9 cellular contexts compared by ENCODE assay signal in genomic region chr16:89122322-89122831, GRCh38. TPM values are rescaled to one million over a fixed set of nuclear protein-coding genes. Genes with fewer than 3 reads are reported as not detected.
DNase-seq lines count a peak whose midpoint lies in the region; ATAC-seq and TF ChIP-seq lines count a peak whose summit lies in the region.
"Had no signal": no experiment of that assay in that cellular context is flagged by ENCODE, and none has a peak within 500 bp of the region (broad histone marks: within the 10 kb centered on the region; RNA-seq: fewer than 3 reads in every experiment).

No MANE protein-coding gene starts in this region.

- no peak overlapping the region for H3K4me3 ChIP-seq in HCT116 (replicated peaks in 1 of 2; ENCODE audit: low read depth in 1 of 2, low read length in 2 of 2)

- no peak overlapping the region for H3K9ac ChIP-seq in HCT116 (ENCODE audit: low read length)

- no peaks in the 10 kb centered on the region for H3K9me3 Mint-ChIP-seq in endothelial cell (ENCODE audit: unreplicated experiment)

- RAD21 ChIA-PET in HCT116 (lab: Charles Lee; ENCODE audit: low non-redundant PET in 1 of 2, low total read pairs in 2 of 2, uncharacterized antibody in 2 of 2, unreplicated experiment in 2 of 2), result no interaction called here

- no peaks in the 10 kb centered on the region for H3K4me1 ChIP-seq in HCT116 (ENCODE audit: control insufficient read depth in 1 of 2, insufficient read depth in 2 of 2, low read length in 2 of 2)

- DNase-seq in HCT116 (ENCODE audit: low read depth, low spot score), result no peak
- peak; percentile 92 for DNase-seq in NCI-H510A treated with DMSO at 0.1 percent for 48 hours (lab: John Stamatoyannopoulos, UW)
- peak; percentile 65 for DNase-seq in activated naive CD4-positive, alpha-beta T cell treated with anti-CD3 and anti-CD28 coated beads, Interleukin-2, amount 50 U/mL, for 16 hours
- DNase-seq in stimulated activated CD4-positive, alpha-beta T cell treated with anti-CD3 and anti-CD28 coated beads, Interleukin-4, amount 100 ng/mL, for 24 hours, result peak; percentile 49
- DNase-seq in iPS-NIHi7 (ENCODE audit: extremely low spot score), result no peak
- DNase-seq in endothelial cell (ENCODE audit: low spot score), result no peak

- intact Hi-C loops in HCT116 (cut with micrococcal nuclease), result no loop called here

- no TSS peak for BruUV-seq in HCT116 (replicated peaks; lab: Mats Ljungman, UMichigan)

- CTCF ChIA-PET in HCT116 (lab: Charles Lee), result no interaction called here

- H2AFZ ChIP-seq in HCT116 (ENCODE audit: low read depth, low read length, poor library complexity, severe bottlenecking), result no peak overlapping the region

- no peaks in the 10 kb centered on the region for H3K27me3 ChIP-seq in HCT116 (ENCODE audit: insufficient read depth, low read length)

- peaks cover 25% of the 10 kb centered on the region for H3K36me3 Mint-ChIP-seq in endothelial cell (ENCODE audit: low read depth, unreplicated experiment)

- H3K9me3 ChIP-seq in HCT116 (ENCODE audit: control insufficient read depth in 1 of 2, insufficient read depth in 1 of 2, low read depth in 1 of 2, low read length in 2 of 2), result peaks cover 7% of the 10 kb centered on the region in 2 experiments; a peak in 2 of 4 replicates

- peaks cover 12 to 28% of the 10 kb centered on the region in 2 experiments; a peak in 2 of 4 replicates for H3K36me3 ChIP-seq in HCT116 (ENCODE audit: control insufficient read depth in 1 of 2, insufficient read depth in 2 of 2, low read length in 2 of 2)

- no peak overlapping the region for H3K27ac ChIP-seq in HCT116 (ENCODE audit: low read depth, low read length)

- H3K4me2 ChIP-seq in HCT116 (ENCODE audit: low read length), result no peak overlapping the region

- POLR2A ChIA-PET in HCT116 (lab: Charles Lee), result no interaction called here

- no peak overlapping the region for H3K27ac Mint-ChIP-seq in endothelial cell (ENCODE audit: unreplicated experiment)

- H3K4me1 Mint-ChIP-seq in endothelial cell (ENCODE audit: unreplicated experiment), result no peaks in the 10 kb centered on the region

- no peaks in the 10 kb centered on the region for H3K27me3 Mint-ChIP-seq in endothelial cell (ENCODE audit: unreplicated experiment)

- ATAC-seq in HCT116 (0 out of 2 replicates have a peak, but pooled peaks have one; percentile 17), GM19455 (IDR thresholded peaks at IDR 0.05; ENCODE audit: unreplicated experiment) (no peak), GM21737 (IDR thresholded peaks at IDR 0.05; ENCODE audit: unreplicated experiment) (no peak)

- TF ChIP-seq POLR2A in HCT116 (IDR thresholded peaks at IDR 0.05; ENCODE audit: borderline replicate concordance, extremely low read depth, insufficient read depth, insufficient read length), result no peak

- TF ChIP-seq CTCF in HCT116 (IDR thresholded peaks at IDR 0.05 in 2 of 3, conservative IDR thresholded peaks at IDR 0.05 in 1 of 3; ENCODE audit: borderline replicate concordance in 1 of 3, insufficient read depth in 1 of 3, low read depth in 2 of 3, low read length in 2 of 3) (no peak), endothelial cell (IDR thresholded peaks at IDR 0.05; ENCODE audit: unreplicated experiment) (no peak)

- TF ChIP-seq RAD21 in HCT116 (IDR thresholded peaks at IDR 0.05; ENCODE audit: low read depth), result no peak

- H3K4me3 Mint-ChIP-seq in endothelial cell (ENCODE audit: unreplicated experiment), result no peak overlapping the region

- 0 out of 2 replicates have a peak, but pooled peaks cover 7% of the 10 kb centered on the region for H3K79me2 ChIP-seq in HCT116 (ENCODE audit: insufficient read depth, low read length)

- no peaks in the 10 kb centered on the region for H3K9me2 ChIP-seq in HCT116 (ENCODE audit: insufficient read depth)

- no peaks in the 10 kb centered on the region for H4K20me1 ChIP-seq in HCT116 (ENCODE audit: insufficient read depth)

TF ChIP-seq in HCT116, 20 proteins besides CTCF, POLR2A, EP300 and RAD21:
- TF ChIP-seq ATF3 (IDR thresholded peaks at IDR 0.05) (no peak), CBX3 (IDR thresholded peaks at IDR 0.05; ENCODE audit: low read depth) (no peak), YY1 (IDR thresholded peaks at IDR 0.05; ENCODE audit: extremely low read depth, insufficient replicate concordance, low read depth, low read length) (no peak), EZH2phosphoT487 (IDR thresholded peaks at IDR 0.05; ENCODE audit: borderline replicate concordance) (no peak), FOSL1 (IDR thresholded peaks at IDR 0.05; ENCODE audit: low read depth) (no peak), SRF (IDR thresholded peaks at IDR 0.05; ENCODE audit: low read depth) (no peak), ZBTB33 (IDR thresholded peaks at IDR 0.05; ENCODE audit: extremely low read depth, insufficient replicate concordance, low read length) (no peak), POLR2AphosphoS5 (IDR thresholded peaks at IDR 0.05; ENCODE audit: low read depth, low read length) (no peak), SP1 (IDR thresholded peaks at IDR 0.05; ENCODE audit: low read depth) (no peak), SIN3A (IDR thresholded peaks at IDR 0.05; ENCODE audit: low read depth) (no peak), ZFX (IDR thresholded peaks at IDR 0.05) (no peak), MAX (IDR thresholded peaks at IDR 0.05) (no peak), ELF1 (IDR thresholded peaks at IDR 0.05; ENCODE audit: borderline replicate concordance, low read depth) (no peak), EGR1 (IDR thresholded peaks at IDR 0.05; ENCODE audit: low read depth) (no peak), JUND (IDR thresholded peaks at IDR 0.05) (no peak), TCF7L2 (IDR thresholded peaks at IDR 0.05; ENCODE audit: borderline replicate concordance, extremely low read depth, insufficient read depth, insufficient read length) (no peak)

RNA-seq across cellular contexts. Expression of gene ACSF3, which starts 28.7 kb away (rescaled TPM):
- total RNA-seq in HCT116 (2021; ENCODE audit: unreplicated experiment) (74.5 TPM), endothelial cell (ENCODE audit: unreplicated experiment) (28.2 TPM)
- 44.7 and 47.1 TPM in 2 replicates for polyA plus RNA-seq in HCT116 (2012)

RNA-seq across cellular contexts. Expression of gene CDH15, which starts 49.2 kb away (rescaled TPM):
- total RNA-seq in HCT116 (2021; ENCODE audit: unreplicated experiment), result 3.8 TPM
- polyA plus RNA-seq in HCT116 (2012), result 1.7 and 2.3 TPM in 2 replicates
- total RNA-seq in endothelial cell (ENCODE audit: unreplicated experiment), result not detected
- polyA plus RNA-seq: neural cell had no signal

Comparison
In these comparisons a context has a peak if more than half of its experiments do, and no peak if none do; other contexts are left out.
1. DNase-seq: peak in NCI-H510A treated with DMSO at 0.1 percent for 48 hours (single experiment), activated naive CD4-positive, alpha-beta T cell treated with anti-CD3 and anti-CD28 coated beads, Interleukin-2, amount 50 U/mL, for 16 hours (single experiment) and stimulated activated CD4-positive, alpha-beta T cell treated with anti-CD3 and anti-CD28 coated beads, Interleukin-4, amount 100 ng/mL, for 24 hours (single experiment); none in HCT116 (single experiment), iPS-NIHi7 (single experiment) and endothelial cell (single experiment).